17 cellular contexts compared by ENCODE assay signal in the genomic region with DNA sequence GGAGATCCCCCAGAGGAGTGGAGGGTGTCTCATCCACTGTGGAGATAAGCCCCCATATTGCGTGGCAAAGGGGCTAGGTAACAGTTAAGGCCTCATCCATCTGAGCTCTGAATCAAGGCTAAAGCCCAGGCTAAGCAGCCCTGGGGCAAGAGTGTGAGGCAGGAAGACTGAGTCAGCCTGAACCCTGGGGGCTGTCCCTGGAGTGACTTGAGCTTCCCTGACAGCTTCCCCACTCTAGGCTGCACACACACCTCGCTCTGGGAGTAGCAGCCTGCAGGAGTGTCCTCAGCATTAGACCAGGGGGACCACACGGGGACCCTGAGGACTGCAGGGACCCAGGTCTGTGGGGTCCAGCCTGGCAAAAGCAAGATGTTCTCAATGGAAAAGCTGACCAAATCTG. TPM values are rescaled to one million over a fixed set of nuclear protein-coding genes. Genes with fewer than 3 reads are reported as not detected.
DNase-seq lines count a peak whose midpoint lies in the region; ATAC-seq and TF ChIP-seq lines count a peak whose summit lies in the region.
"Had no signal": no experiment of that assay in that cellular context is flagged by ENCODE, and none has a peak within 500 bp of the region (broad histone marks: within the 10 kb centered on the region; RNA-seq: fewer than 3 reads in every experiment).

No MANE protein-coding gene starts in this region.

- no peak for TF ChIP-seq POLR2A in suprapubic skin (IDR thresholded peaks at IDR 0.05)

- no peak for ATAC-seq in aorta (ENCODE audit: low FRiP score)

- no peak for TF ChIP-seq EP300 in suprapubic skin (IDR thresholded peaks at IDR 0.05)

- no peak overlapping the region for H3K4me3 ChIP-seq in aorta (ENCODE audit: low read length in 2 of 2)
- no peak overlapping the region for H3K4me3 ChIP-seq in suprapubic skin
- H3K4me3 ChIP-seq: lung, transverse colon had no signal

- DNase-seq in Daoy (ENCODE audit: low read depth) (peak; percentile 72), GM10248 (ENCODE audit: extremely low spot score) (peak; percentile 56), M059J (ENCODE audit: low read depth) (peak; percentile 68), glomerular visceral epithelial cell (ENCODE audit: extremely low spot score) (peak; percentile 22), aorta (no peak), suprapubic skin (ENCODE audit: low spot score in 2 of 2) (no peak), ACHN (no peak)
- DNase-seq: activated gamma-delta T cell treated with Interleukin-2 at 50 U/mL for 16 hours, glutamatergic neuron, NCI-H146, NCI-H345, transverse colon had no signal

- no peaks in the 10 kb centered on the region for H3K9me3 ChIP-seq in aorta (ENCODE audit: control insufficient read depth, low read length)
- no peaks in the 10 kb centered on the region for H3K9me3 ChIP-seq in suprapubic skin
- H3K9me3 ChIP-seq: transverse colon had no signal

- WGBS in aorta, 2 donors: 64 to 71% methylated on average over 3 of the region's 3 CpGs
- no CpG with 5 or more reads among the region's 3 CpGs for WGBS in suprapubic skin

- no peaks in the 10 kb centered on the region for H3K36me3 ChIP-seq in aorta (ENCODE audit: control insufficient read depth in 1 of 2, insufficient read depth in 2 of 2, low read length in 1 of 2)
- H3K36me3 ChIP-seq in suprapubic skin: no peaks in the 10 kb centered on the region
- H3K36me3 ChIP-seq: transverse colon had no signal

- intact Hi-C loops in aorta (cut with DNase I): no loop called here

- POLR2A ChIA-PET in GM10248 (lab: Yijun Ruan, JAX): no interaction called here

- in situ Hi-C loops in ACHN (cut with HindIII; ENCODE audit: low pct_ligation_motif_present, low pct_unique_long_range_greater_than_20kb, low sequenced_read_pairs): no loop called here

- H3K27ac ChIP-seq in aorta (ENCODE audit: low read depth in 1 of 2, low read length in 2 of 2) (no peak overlapping the region), suprapubic skin (no peak overlapping the region)
- H3K27ac ChIP-seq: transverse colon had no signal

- H3K4me1 ChIP-seq in aorta (ENCODE audit: control insufficient read depth in 1 of 2, insufficient read depth in 2 of 2, low read length in 2 of 2) (no peaks in the 10 kb centered on the region), suprapubic skin (no peaks in the 10 kb centered on the region)
- H3K4me1 ChIP-seq: transverse colon had no signal

- CTCF ChIA-PET in GM10248 (lab: Yijun Ruan, JAX): interaction anchor here (0.9 to 1.5 kb wide), 3 partner anchors 9 to 157 kb away, joined by 3 to 4 read pairs (median 3); partner anchors contain the start of gene OR12D3

- H3K27me3 ChIP-seq in aorta (ENCODE audit: control insufficient read depth in 1 of 2, insufficient read depth in 2 of 2, low read length in 1 of 2): no peaks in the 10 kb centered on the region
- H3K27me3 ChIP-seq in suprapubic skin: no peaks in the 10 kb centered on the region
- H3K27me3 ChIP-seq: transverse colon had no signal

- no peak for TF ChIP-seq CTCF in GM10248 (IDR thresholded peaks at IDR 0.05; ENCODE audit: control extremely low read depth, extremely low read depth, low read depth, missing control alignments)
- no peak for TF ChIP-seq CTCF in suprapubic skin (IDR thresholded peaks at IDR 0.05)

RNA-seq across cellular contexts. Expression of gene UBD, which starts 27.9 kb away (rescaled TPM):
- total RNA-seq in Daoy (2014; rRNA removed; shearing (Covaris generic)): 2.8 and 10.1 TPM in 2 replicates
- total RNA-seq in M059J (2014; rRNA removed; shearing (Covaris generic)): 0.17 TPM in 1 of 2 replicates, not detected in the other
- total RNA-seq in aorta (1 to 10 TPM in 1 of 2 donors, under 1 TPM in 1; 0.32 to 4.4 TPM), suprapubic skin (not detected)
- 1 to 10 TPM in 1 of 2 donors, under 1 TPM in 1; 0.51 to 3.9 TPM for polyA plus RNA-seq in aorta
- polyA plus RNA-seq: BJ had no signal

RNA-seq across cellular contexts. Expression of gene MAS1L, which starts 43.9 kb away (rescaled TPM):
- not detected in 2 replicates for total RNA-seq in Daoy (2014; rRNA removed; shearing (Covaris generic))
- not detected in 2 replicates for total RNA-seq in M059J (2014; rRNA removed; shearing (Covaris generic))
- total RNA-seq in aorta (under 1 TPM in 1 of 2 donors, not detected in 1; 0.60 TPM), suprapubic skin (not detected)
- not detected for polyA plus RNA-seq in aorta
- total RNA-seq: activated CD8-positive, alpha-beta memory T cell treated with anti-CD3 and anti-CD28 coated beads for 36 hours; dermis microvascular lymphatic vessel endothelial cell; lung; transverse colon had no signal
- polyA plus RNA-seq: BJ, esophagus, lung had no signal

RNA-seq across cellular contexts. Expression of gene OR2H2, which starts 53.3 kb away (rescaled TPM):
- not detected in 2 replicates for total RNA-seq in Daoy (2014; rRNA removed; shearing (Covaris generic))
- not detected in 2 replicates for total RNA-seq in M059J (2014; rRNA removed; shearing (Covaris generic))
- total RNA-seq in aorta (not detected), suprapubic skin (not detected)
- not detected for polyA plus RNA-seq in aorta
- total RNA-seq: activated CD8-positive, alpha-beta memory T cell treated with anti-CD3 and anti-CD28 coated beads for 36 hours; dermis microvascular lymphatic vessel endothelial cell; lung; transverse colon had no signal
- polyA plus RNA-seq: BJ, esophagus, lung had no signal

Comparison
In these comparisons a context has a peak if more than half of its experiments do, and no peak if none do; other contexts are left out.
1. DNase-seq: peak in Daoy (single experiment), GM10248 (single experiment), M059J (single experiment) and glomerular visceral epithelial cell (single experiment); none in aorta (0 of 2), suprapubic skin (0 of 2) and ACHN (single experiment).